ENCODE assay signal across 24 cellular contexts in the genomic region with DNA sequence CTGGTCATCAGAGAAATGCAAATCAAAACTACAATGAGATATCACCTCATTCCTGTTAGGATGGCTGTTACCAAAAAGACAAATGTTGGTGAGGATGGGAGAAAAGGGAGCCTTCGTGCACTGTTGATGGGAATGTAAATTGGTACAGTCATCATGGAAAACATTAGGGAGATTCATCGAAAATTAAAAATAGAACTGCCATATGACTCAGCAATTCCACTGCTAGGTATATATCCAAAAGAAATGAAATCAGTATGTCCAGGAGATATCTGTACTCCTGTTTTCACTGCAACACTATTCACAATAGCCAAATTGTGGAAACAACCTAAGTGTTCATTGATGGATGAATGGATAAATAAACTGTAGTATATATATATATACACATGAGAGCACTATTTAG.
"Had no signal": no experiment of that assay in that cellular context is flagged by ENCODE, and none has a peak within 500 bp of the region (broad histone marks: within the 10 kb centered on the region; RNA-seq: fewer than 3 reads in every experiment).

No MANE protein-coding gene starts in this region.

- H3K27me3 ChIP-seq: adrenal gland, body of pancreas, MG63, Peyer's patch, SJSA1 had no signal

- H3K9me3 ChIP-seq: adrenal gland, body of pancreas, MG63, Peyer's patch, SJSA1 had no signal

- H3K27ac Mint-ChIP-seq: activated CD8-positive, alpha-beta T cell treated with anti-CD3 and anti-CD28 coated beads, Interleukin-2, amount 10 ng/mL, durations not matched to agents 7 days and 5 days; activated naive CD8-positive, alpha-beta T cell treated with anti-CD3 and anti-CD28 coated beads, Interleukin-2, amount 10 ng/mL, durations not matched to agents 7 days and 5 days; T-helper 1 cell treated with Interleukin-12 subunit alpha and Interleukin-12 subunit beta and Interleukin-4 antibody, amounts not matched to agents 30 μg/mL and 1 μg/mL, for 36 hours had no signal

- H3K9me3 Mint-ChIP-seq: activated naive CD8-positive, alpha-beta T cell treated with anti-CD3 and anti-CD28 coated beads, Interleukin-2, amount 10 ng/mL, durations not matched to agents 7 days and 5 days; central memory CD8-positive, alpha-beta T cell had no signal

- H3K4me1 ChIP-seq: adrenal gland, body of pancreas, Peyer's patch had no signal

- H3K27ac ChIP-seq: adrenal gland, body of pancreas, Peyer's patch, SJSA1 had no signal

- H3K4me3 ChIP-seq: adrenal gland, body of pancreas, MG63, Peyer's patch, SJSA1 had no signal

- H3K36me3 ChIP-seq: adrenal gland, MG63, Peyer's patch, SJSA1 had no signal

- ATAC-seq: activated CD8-positive, alpha-beta T cell treated with anti-CD3 and anti-CD28 coated beads, Interleukin-2, amount 10 ng/mL, durations not matched to agents 7 days and 5 days; body of pancreas had no signal

- DNase-seq: activated CD4-positive, alpha-beta T cell treated with anti-CD3 and anti-CD28 coated beads for 48 hours; activated CD4-positive, alpha-beta T cell treated with anti-CD3 and anti-CD28 coated beads, Interleukin-2, amount 50 U/mL, for 4 hours; activated CD4-positive, CD25-positive, alpha-beta regulatory T cell treated with anti-CD3 and anti-CD28 coated beads, Interleukin-2, amount 50 U/mL, for 72 hours; activated CD8-positive, alpha-beta memory T cell treated with anti-CD3 and anti-CD28 coated beads, Interleukin-2, amount 50 U/mL, for 48 hours; activated CD8-positive, alpha-beta T cell treated with anti-CD3 and anti-CD28 coated beads, Interleukin-2, amount 10 ng/mL, durations not matched to agents 7 days and 5 days; activated naive CD4-positive, alpha-beta T cell treated with anti-CD3 and anti-CD28 coated beads, Interleukin-2, amount 50 U/mL, for 16 hours; activated naive CD8-positive, alpha-beta T cell treated with anti-CD3 and anti-CD28 coated beads, Interleukin-2, amount 10 ng/mL, durations not matched to agents 7 days and 5 days; activated T-cell treated with anti-CD3 and anti-CD28 coated beads, Interleukin-2, amount 50 U/mL, for 1 hour; adrenal gland; aorta; body of pancreas; MG63; MV-4-11; NCI-H1105; NCI-H1436 treated with DMSO at 0.1 percent for 48 hours; NCI-H187; NCI-H2081; NCI-H446; NCI-H524; Peyer's patch; SHP77 had no signal

- H3K4me1 Mint-ChIP-seq: central memory CD8-positive, alpha-beta T cell had no signal

- H3K4me3 Mint-ChIP-seq: activated CD8-positive, alpha-beta T cell treated with anti-CD3 and anti-CD28 coated beads, Interleukin-2, amount 10 ng/mL, durations not matched to agents 7 days and 5 days; activated naive CD8-positive, alpha-beta T cell treated with anti-CD3 and anti-CD28 coated beads, Interleukin-2, amount 10 ng/mL, durations not matched to agents 7 days and 5 days; central memory CD8-positive, alpha-beta T cell; T-helper 1 cell treated with Interleukin-12 subunit alpha and Interleukin-12 subunit beta and Interleukin-4 antibody, amounts not matched to agents 30 μg/mL and 1 μg/mL, for 36 hours had no signal
